ENCODE assay signal across 8 cellular contexts in the genomic region with DNA sequence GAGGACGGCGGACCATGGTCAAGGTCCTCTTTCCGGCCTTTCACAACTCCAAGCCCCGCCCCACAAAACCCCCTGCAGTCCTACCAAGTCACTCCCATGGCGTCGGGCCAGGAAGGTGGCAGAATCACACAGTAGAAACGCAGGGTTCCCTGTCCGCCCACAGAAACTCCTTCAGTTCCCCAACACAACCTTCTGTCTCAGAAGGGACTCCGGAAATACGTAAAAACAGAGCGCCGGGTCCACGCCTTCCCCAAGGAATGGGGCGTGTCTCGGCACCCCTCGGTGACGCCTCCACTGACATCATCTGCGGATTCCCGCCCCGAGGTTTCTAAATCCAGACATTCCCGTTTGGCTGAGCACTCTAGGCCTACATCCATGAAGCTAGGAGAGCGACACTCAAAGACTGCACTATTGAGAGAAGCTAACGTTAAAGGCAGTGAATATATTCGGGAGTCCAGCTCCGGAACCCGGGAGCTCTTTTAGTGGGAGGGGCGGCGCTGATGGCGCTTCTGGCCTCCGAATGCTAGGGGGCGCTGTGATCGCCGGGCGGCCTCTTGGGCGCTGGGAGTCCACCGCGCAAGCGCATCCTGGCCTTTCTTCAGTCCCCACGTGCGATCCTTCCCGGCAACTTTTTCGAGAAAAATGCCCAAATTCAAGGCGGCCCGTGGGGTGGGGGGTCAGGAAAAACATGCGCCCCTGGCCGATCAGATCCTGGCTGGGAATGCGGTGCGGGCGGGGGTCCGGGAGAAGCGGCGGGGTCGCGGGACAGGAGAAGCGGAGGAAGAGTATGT. TPM values are rescaled to one million over a fixed set of nuclear protein-coding genes. Genes with fewer than 3 reads are reported as not detected.
A peak's percentile ranks its signal among the peaks of the same experiment; 100 is the strongest.
DNase-seq lines count a peak whose midpoint lies in the region; ATAC-seq and TF ChIP-seq lines count a peak whose summit lies in the region.

A gene with protein sequence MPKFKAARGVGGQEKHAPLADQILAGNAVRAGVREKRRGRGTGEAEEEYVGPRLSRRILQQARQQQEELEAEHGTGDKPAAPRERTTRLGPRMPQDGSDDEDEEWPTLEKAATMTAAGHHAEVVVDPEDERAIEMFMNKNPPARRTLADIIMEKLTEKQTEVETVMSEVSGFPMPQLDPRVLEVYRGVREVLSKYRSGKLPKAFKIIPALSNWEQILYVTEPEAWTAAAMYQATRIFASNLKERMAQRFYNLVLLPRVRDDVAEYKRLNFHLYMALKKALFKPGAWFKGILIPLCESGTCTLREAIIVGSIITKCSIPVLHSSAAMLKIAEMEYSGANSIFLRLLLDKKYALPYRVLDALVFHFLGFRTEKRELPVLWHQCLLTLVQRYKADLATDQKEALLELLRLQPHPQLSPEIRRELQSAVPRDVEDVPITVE (plus strand): TSS at position 579 of the 791 bp plus-strand sequence. CDS start 64 bp downstream, at position 643.
A gene with protein sequence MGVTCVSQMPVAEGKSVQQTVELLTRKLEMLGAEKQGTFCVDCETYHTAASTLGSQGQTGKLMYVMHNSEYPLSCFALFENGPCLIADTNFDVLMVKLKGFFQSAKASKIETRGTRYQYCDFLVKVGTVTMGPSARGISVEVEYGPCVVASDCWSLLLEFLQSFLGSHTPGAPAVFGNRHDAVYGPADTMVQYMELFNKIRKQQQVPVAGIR (minus strand): TSS at position 219 of the 791 bp plus-strand sequence. CDS start 121 bp downstream, at position 98.

- H3K9me3 Mint-ChIP-seq in CD14-positive monocyte, result peaks cover 0 to 1% (median 0%) of the 10 kb centered on the region in 7 donors
- H3K9me3 Mint-ChIP-seq in activated CD4-positive, alpha-beta T cell treated with anti-CD3 and anti-CD28 coated beads, Interleukin-2, amount 10 ng/mL, durations not matched to agents 7 days and 5 days, result no peaks in the 10 kb centered on the region

- DNase-seq in CD14-positive monocyte (ENCODE audit: low spot score), result peak; percentile 97
- DNase-seq in NCI-H526 treated with DMSO at 0.1 percent for 48 hours (lab: John Stamatoyannopoulos, UW), result peak; percentile 90
- peak; percentile 95 for DNase-seq in activated CD4-positive, alpha-beta T cell treated with anti-CD3 and anti-CD28 coated beads, Interleukin-2, amount 10 ng/mL, durations not matched to agents 7 days and 5 days
- DNase-seq in cortex of kidney (lab: John Stamatoyannopoulos, UW), result peak; percentile 38
- DNase-seq in left lobe of liver (ENCODE audit: low spot score), result peak; percentile 95
- peak; percentile 90 for DNase-seq in stimulated activated CD4-positive, alpha-beta T cell treated with anti-CD3 and anti-CD28 coated beads, Interleukin-2, amount 100 ng/mL, for 4 hours (ENCODE audit: low read depth)

- H3K4me1 Mint-ChIP-seq in CD14-positive monocyte, result peaks cover 38% of the 10 kb centered on the region
- H3K4me1 Mint-ChIP-seq in activated CD4-positive, alpha-beta T cell treated with anti-CD3 and anti-CD28 coated beads, Interleukin-2, amount 10 ng/mL, durations not matched to agents 7 days and 5 days, result peaks cover 57% of the 10 kb centered on the region

- H3K27ac Mint-ChIP-seq in CD14-positive monocyte, result peak within 1 kb of the TSS; percentile 98 to 100 (median 100)
- H3K27ac Mint-ChIP-seq in activated CD4-positive, alpha-beta T cell treated with anti-CD3 and anti-CD28 coated beads, Interleukin-2, amount 10 ng/mL, durations not matched to agents 7 days and 5 days, result peak within 1 kb of the TSS; percentile 98

- H3K36me3 Mint-ChIP-seq in CD14-positive monocyte, result peaks cover 19 to 25% of the 10 kb centered on the region in 2 donors
- H3K36me3 Mint-ChIP-seq in activated CD4-positive, alpha-beta T cell treated with anti-CD3 and anti-CD28 coated beads, Interleukin-2, amount 10 ng/mL, durations not matched to agents 7 days and 5 days (ENCODE audit: low read depth), result peaks cover 22% of the 10 kb centered on the region

- intact Hi-C loops in CD14-positive monocyte (cut with micrococcal nuclease), result loop anchor here (2.0 to 5.0 kb wide), 4 partner anchors 20 to 134 kb away; a partner anchor contains a TSS

- H3K4me3 Mint-ChIP-seq in CD14-positive monocyte, result peak within 1 kb of the TSS; percentile 98 to 100
- peak within 1 kb of the TSS; percentile 100 for H3K4me3 Mint-ChIP-seq in activated CD4-positive, alpha-beta T cell treated with anti-CD3 and anti-CD28 coated beads, Interleukin-2, amount 10 ng/mL, durations not matched to agents 7 days and 5 days

- ATAC-seq in GM19328 (IDR thresholded peaks at IDR 0.05; ENCODE audit: unreplicated experiment) (peak; percentile 94), HG03520 (IDR thresholded peaks at IDR 0.05; ENCODE audit: unreplicated experiment) (peak; percentile 82), left lobe of liver (peak; percentile 97)

- CTCF ChIA-PET in activated CD4-positive, alpha-beta T cell treated with anti-CD3 and anti-CD28 coated beads, Interleukin-2, amount 10 ng/mL, durations not matched to agents 7 days and 5 days (lab: Charles Lee), result interaction anchor here (0.5 to 25.3 kb wide), 37 partner anchors 9 to 1597 kb away, joined by 3 to 412 read pairs (median 4); a partner anchor contains a TSS

- peaks cover 0 to 6% (median 1%) of the 10 kb centered on the region in 3 donors for H3K27me3 Mint-ChIP-seq in CD14-positive monocyte (ENCODE audit: low read depth in 3 of 3)
- no peaks in the 10 kb centered on the region for H3K27me3 Mint-ChIP-seq in activated CD4-positive, alpha-beta T cell treated with anti-CD3 and anti-CD28 coated beads, Interleukin-2, amount 10 ng/mL, durations not matched to agents 7 days and 5 days

- POLR2A ChIA-PET in activated CD4-positive, alpha-beta T cell treated with anti-CD3 and anti-CD28 coated beads, Interleukin-2, amount 10 ng/mL, durations not matched to agents 7 days and 5 days (lab: Charles Lee), result interaction anchor here (0.6 to 1.3 kb wide), 5 partner anchors 10 to 59 kb away, joined by 3 to 4 read pairs (median 3); no protein-coding TSS in a partner anchor

- TF ChIP-seq CTCF in CD14-positive monocyte (IDR thresholded peaks at IDR 0.05), result peak; percentile 99

RNA-seq across cellular contexts. Expression of the first gene that starts in this region (rescaled TPM):
- 1 to 10 TPM; 2.7 to 3.9 TPM for polyA plus RNA-seq in CD14-positive monocyte
- 10 to 100 TPM; 29.3 to 29.8 TPM for total RNA-seq in activated CD4-positive, alpha-beta T cell treated with anti-CD3 and anti-CD28 coated beads, Interleukin-2, amount 10 ng/mL, durations not matched to agents 7 days and 5 days
- total RNA-seq in left lobe of liver, result 5.3 TPM

RNA-seq across cellular contexts. Expression of the second gene that starts in this region (rescaled TPM):
- 10 to 100 TPM; 13.6 to 16.2 TPM for polyA plus RNA-seq in CD14-positive monocyte
- total RNA-seq in activated CD4-positive, alpha-beta T cell treated with anti-CD3 and anti-CD28 coated beads, Interleukin-2, amount 10 ng/mL, durations not matched to agents 7 days and 5 days, result 10 to 100 TPM; 18.6 to 22.7 TPM
- total RNA-seq in left lobe of liver, result 9.4 TPM

Comparison
In these comparisons a context has a peak if more than half of its experiments do, and no peak if none do; other contexts are left out.
1. Peak in every context shown above with its lines: DNase-seq and ATAC-seq.
2. DNase-seq: peak in every context shown above with its lines; median percentile 97 in CD14-positive monocyte; 95 in activated CD4-positive, alpha-beta T cell treated with anti-CD3 and anti-CD28 coated beads, Interleukin-2, amount 10 ng/mL, durations not matched to agents 7 days and 5 days; 95 in left lobe of liver; 90 in NCI-H526 treated with DMSO at 0.1 percent for 48 hours; 90 in stimulated activated CD4-positive, alpha-beta T cell treated with anti-CD3 and anti-CD28 coated beads, Interleukin-2, amount 100 ng/mL, for 4 hours; 38 in cortex of kidney.